Comparison of ENCODE assay signal across 29 cellular contexts in genomic region chr1:21868482-21868881, GRCh38. TPM values are rescaled to one million over a fixed set of nuclear protein-coding genes. Genes with fewer than 3 reads are reported as not detected.
"Had no signal": no experiment of that assay in that cellular context is flagged by ENCODE, and none has a peak within 500 bp of the region (broad histone marks: within the 10 kb centered on the region; RNA-seq: fewer than 3 reads in every experiment).

No MANE protein-coding gene starts in this region.

- H3K36me3 Mint-ChIP-seq: activated CD4-positive, alpha-beta memory T cell treated with anti-CD3 and anti-CD28 coated beads for 36 hours; activated naive CD8-positive, alpha-beta T cell; T-cell had no signal

- ATAC-seq: activated T-cell treated with anti-CD3 and anti-CD28 coated beads, Interleukin-2, amount 50 U/mL, for 4 hours; activated T-helper 17 cell treated with anti-CD3 and anti-CD28 coated beads, Interleukin-2, amount 50 U/mL, for 72 hours; Panc1; Right ventricle myocardium inferior; T-cell had no signal

- H3K27me3 Mint-ChIP-seq: activated CD4-positive, alpha-beta memory T cell treated with anti-CD3 and anti-CD28 coated beads for 36 hours; activated CD4-positive, alpha-beta T cell treated with anti-CD3 and anti-CD28 coated beads, Interleukin-2, amount 10 ng/mL, durations not matched to agents 7 days and 5 days; activated naive CD8-positive, alpha-beta T cell had no signal

- H3K4me1 Mint-ChIP-seq: activated CD4-positive, alpha-beta T cell treated with anti-CD3 and anti-CD28 coated beads, Interleukin-2, amount 10 ng/mL, durations not matched to agents 7 days and 5 days; activated T-helper 17 cell treated with anti-CD3 and anti-CD28 coated beads, Interleukin-2, amount 50 U/mL, for 72 hours; T-cell had no signal

- H3K9me3 Mint-ChIP-seq: activated CD4-positive, alpha-beta memory T cell treated with anti-CD3 and anti-CD28 coated beads for 36 hours; activated CD4-positive, alpha-beta T cell treated with anti-CD3 and anti-CD28 coated beads, Interleukin-2, amount 10 ng/mL, durations not matched to agents 7 days and 5 days; activated naive CD4-positive, alpha-beta T cell treated with anti-CD3 and anti-CD28 coated beads for 36 hours; activated T-cell treated with anti-CD3 and anti-CD28 coated beads, Interleukin-2, amount 50 U/mL, for 4 hours; activated T-helper 17 cell treated with anti-CD3 and anti-CD28 coated beads, Interleukin-2, amount 50 U/mL, for 72 hours; brain; T-cell had no signal

- H3K27ac ChIP-seq: cardiac muscle cell, SK-N-MC had no signal

- H3K27ac Mint-ChIP-seq: activated CD4-positive, alpha-beta memory T cell treated with anti-CD3 and anti-CD28 coated beads for 36 hours; activated CD4-positive, alpha-beta T cell treated with anti-CD3 and anti-CD28 coated beads, Interleukin-2, amount 10 ng/mL, durations not matched to agents 7 days and 5 days; activated naive CD4-positive, alpha-beta T cell treated with anti-CD3 and anti-CD28 coated beads for 36 hours; activated naive CD8-positive, alpha-beta T cell; activated T-helper 17 cell treated with anti-CD3 and anti-CD28 coated beads, Interleukin-2, amount 50 U/mL, for 72 hours; T-cell had no signal

- DNase-seq: activated CD4-positive, alpha-beta memory T cell treated with anti-CD3 and anti-CD28 coated beads for 36 hours; activated CD4-positive, alpha-beta T cell treated with anti-CD3 and anti-CD28 coated beads, Interleukin-2, amount 10 ng/mL, durations not matched to agents 7 days and 5 days; activated CD4-positive, CD25-positive, alpha-beta regulatory T cell; activated CD8-positive, alpha-beta memory T cell treated with anti-CD3 and anti-CD28 coated beads for 24 hours; activated gamma-delta T cell; activated naive CD4-positive, alpha-beta T cell treated with anti-CD3 and anti-CD28 coated beads for 36 hours; activated T-cell treated with anti-CD3 and anti-CD28 coated beads, Interleukin-2, amount 50 U/mL, for 4 hours; amygdala; Karpas-422; MM.1S; NCI-H1105; NCI-H1436; NCI-H1694 treated with DMSO at 0.1 percent for 48 hours; NCI-H446 treated with DMSO at 0.1 percent for 48 hours; NCI-H524 treated with DMSO at 0.1 percent for 48 hours; NCI-H82; NK-92 treated with Interleukin-12 subunit alpha and Interleukin-12 subunit beta, amount 100 ng/mL, for 24 hours; OCI-M1; RPMI8226; T-cell; T-helper 2 cell had no signal

- H3K27me3 ChIP-seq: cardiac muscle cell had no signal

- H3K4me3 Mint-ChIP-seq: activated CD4-positive, alpha-beta memory T cell treated with anti-CD3 and anti-CD28 coated beads for 36 hours; activated CD4-positive, alpha-beta T cell treated with anti-CD3 and anti-CD28 coated beads, Interleukin-2, amount 10 ng/mL, durations not matched to agents 7 days and 5 days; activated naive CD4-positive, alpha-beta T cell treated with anti-CD3 and anti-CD28 coated beads for 36 hours; activated naive CD8-positive, alpha-beta T cell; activated T-cell treated with anti-CD3 and anti-CD28 coated beads, Interleukin-2, amount 50 U/mL, for 4 hours; activated T-helper 17 cell treated with anti-CD3 and anti-CD28 coated beads, Interleukin-2, amount 50 U/mL, for 72 hours; brain; T-cell had no signal

- H3K4me3 ChIP-seq: cardiac muscle cell, SK-N-MC had no signal

- FAIRE-seq: astrocyte had no signal

RNA-seq across cellular contexts. Expression of gene LDLRAD2, which starts 56.4 kb away (rescaled TPM):
- total RNA-seq: activated CD4-positive, alpha-beta memory T cell treated with anti-CD3 and anti-CD28 coated beads for 36 hours; activated CD4-positive, alpha-beta T cell treated with anti-CD3 and anti-CD28 coated beads, Interleukin-2, amount 10 ng/mL, durations not matched to agents 7 days and 5 days; activated naive CD4-positive, alpha-beta T cell treated with anti-CD3 and anti-CD28 coated beads for 36 hours; activated T-helper 17 cell treated with anti-CD3 and anti-CD28 coated beads, Interleukin-2, amount 50 U/mL, for 72 hours; Right ventricle myocardium inferior had no signal
